ENCODE assay signal across 8 cellular contexts in genomic region chr6:53437557-53438202, GRCh38.
DNase-seq lines count a peak whose midpoint lies in the region; ATAC-seq, FAIRE-seq and TF ChIP-seq lines count a peak whose summit lies in the region.

No MANE protein-coding gene starts in this region.

- H3K4me1 ChIP-seq in lung (ENCODE audit: control insufficient read depth in 2 of 2, insufficient read depth in 2 of 2, low read length in 2 of 2) = peaks cover 0 to 10% of the 10 kb centered on the region in 2 donors

- H3K27ac ChIP-seq in C4-2B (peak overlapping the region; percentile 20; the same call in 1 of the 2 replicates), lung (ENCODE audit: low read depth in 1 of 2, low read length in 1 of 2) (no peak overlapping the region)

- no peaks in the 10 kb centered on the region for H3K9me3 ChIP-seq in lung (ENCODE audit: control insufficient read depth in 2 of 2, insufficient read depth in 1 of 2, low read length in 1 of 2)

- H3K4me3 ChIP-seq in lung = no peak overlapping the region

- no peak for TF ChIP-seq POLR2A in GM12892 (IDR thresholded peaks at IDR 0.05; ENCODE audit: low read depth, low read length)

- no peaks in the 10 kb centered on the region for H3K36me3 ChIP-seq in lung (ENCODE audit: control insufficient read depth in 2 of 2, insufficient read depth in 2 of 2, low read length in 2 of 2)

- peak; percentile 39 for ATAC-seq in lung (ENCODE audit: insufficient read depth, low FRiP score)
- no peak for ATAC-seq in GM18517 (IDR thresholded peaks at IDR 0.05; ENCODE audit: unreplicated experiment)

- DNase-seq in GM12892 (ENCODE audit: insufficient read length) (no peak), KBM-7 (peak; percentile 58), SHP77 treated with DMSO at 0.1 percent for 48 hours (lab: John Stamatoyannopoulos, UW) (peak; percentile 83), dermis blood vessel endothelial cell (peak; percentile 75), lung (ENCODE audit: low spot score) (peak; percentile 45), NCI-H1048 (lab: John Stamatoyannopoulos, UW) (no peak)

- 57 to 59% methylated on average over 5 of the region's 5 CpGs for WGBS in lung, 2 donors

- TF ChIP-seq CTCF in C4-2B (conservative IDR thresholded peaks at IDR 0.05) = peak; percentile 80
- TF ChIP-seq CTCF in lung (IDR thresholded peaks at IDR 0.05; ENCODE audit: control extremely low read depth, extremely low read depth) = peak; percentile 32

- no peaks in the 10 kb centered on the region for H3K27me3 ChIP-seq in lung (ENCODE audit: control insufficient read depth, insufficient read depth)

- peak; percentile 88 for FAIRE-seq in GM12892 (lab: Jason Lieb, UNC)

- in situ Hi-C loops in KBM-7 (cut with MboI; ENCODE audit: low pct_unique_long_range_greater_than_20kb, low sequenced_read_pairs) = loop anchor here (25.0 kb wide), 1 partner anchor 250 kb away; no protein-coding TSS in a partner anchor

Comparison
In these comparisons a context has a peak if more than half of its experiments do, and no peak if none do; other contexts are left out.
1. DNase-seq: peak in KBM-7 (single experiment), SHP77 treated with DMSO at 0.1 percent for 48 hours (single experiment), dermis blood vessel endothelial cell (single experiment) and lung (single experiment); none in GM12892 (single experiment) and NCI-H1048 (single experiment).